1 cellular context compared by ENCODE assay signal in genomic region chr22:30506507-30506968, GRCh38.
TF ChIP-seq lines count a peak whose summit lies in the region.

No MANE protein-coding gene starts in this region.

TF ChIP-seq in K562, 482 proteins besides CTCF, POLR2A, EP300 and RAD21 (continued from another document and continues in another):
- TF ChIP-seq RBBP5 (IDR thresholded peaks at IDR 0.05; ENCODE audit: borderline replicate concordance, insufficient read depth, low read length, poor library complexity, severe bottlenecking) (peak; percentile 29), PML (IDR thresholded peaks at IDR 0.05; ENCODE audit: low read length) (peak; percentile 43; the same call in 1 of the 2 replicates), ZNF316 (IDR thresholded peaks at IDR 0.05) (peak; percentile 41; the same call in 1 of the 2 replicates), DPF2 (IDR thresholded peaks at IDR 0.05) (peak; percentile 85), NR2C2 (CRISPR knock-in tag; IDR thresholded peaks at IDR 0.05) (no peak), NR2C2 (tag; IDR thresholded peaks at IDR 0.05) (0 out of 2 replicates have a peak, but pooled peaks have one; percentile 36), ZNF239 (CRISPR knock-in tag; IDR thresholded peaks at IDR 0.05) (no peak), ZBTB8A (IDR thresholded peaks at IDR 0.05; ENCODE audit: partially characterized antibody) (no peak), MNT (conservative IDR thresholded peaks at IDR 0.05) (0 out of 4 replicates have a peak, but pooled peaks of 1 of the 2 experiments have one; percentile 28), ATF7 (IDR thresholded peaks at IDR 0.05) (no peak), FOXJ3 (CRISPR knock-in tag; IDR thresholded peaks at IDR 0.05) (no peak), BHLHE40 (IDR thresholded peaks at IDR 0.05; ENCODE audit: low read length) (peak; percentile 78), TRIM24 (IDR thresholded peaks at IDR 0.05) (peak; percentile 68 to 74; a peak in 3 of 4 replicates), POLR2AphosphoS5 (IDR thresholded peaks at IDR 0.05; ENCODE audit: control insufficient read depth, insufficient read depth, low read depth, low read length) (peak; percentile 52; the same call in 1 of the 2 replicates), MEIS2 (IDR thresholded peaks at IDR 0.05; ENCODE audit: partially characterized antibody) (peak; percentile 79), ESRRA (IDR thresholded peaks at IDR 0.05; ENCODE audit: borderline replicate concordance, low read depth) (peak; percentile 97), CXXC5 (CRISPR knock-in tag; IDR thresholded peaks at IDR 0.05) (peak; percentile 80), ZNF766 (CRISPR knock-in tag; conservative IDR thresholded peaks at IDR 0.05) (peak; percentile 57; the same call in 1 of the 2 replicates), CBFA2T3 (IDR thresholded peaks at IDR 0.05) (peak; percentile 86), NR4A1 (CRISPR knock-in tag; IDR thresholded peaks at IDR 0.05) (no peak), NR4A1 (tag; IDR thresholded peaks at IDR 0.05) (0 out of 2 replicates have a peak, but pooled peaks have one; percentile 44), ARID1B (IDR thresholded peaks at IDR 0.05) (peak; percentile 87), NFIC (IDR thresholded peaks at IDR 0.05) (peak; percentile 79), ZNF592 (IDR thresholded peaks at IDR 0.05) (peak; percentile 79), SMARCA4 (IDR thresholded peaks at IDR 0.05) (peak; percentile 67), EP400 (IDR thresholded peaks at IDR 0.05) (0 out of 2 replicates have a peak, but pooled peaks have one; percentile 21), PHF21A (IDR thresholded peaks at IDR 0.05; ENCODE audit: borderline replicate concordance, low read depth) (no peak), L3MBTL2 (IDR thresholded peaks at IDR 0.05) (peak; percentile 38; the same call in 1 of the 2 replicates), DACH1 (IDR thresholded peaks at IDR 0.05; ENCODE audit: partially characterized antibody) (no peak), KLF16 (IDR thresholded peaks at IDR 0.05) (peak; percentile 36; the same call in 1 of the 2 replicates), C11orf30 (IDR thresholded peaks at IDR 0.05; ENCODE audit: low read depth) (peak; percentile 28), LEF1 (IDR thresholded peaks at IDR 0.05) (peak; percentile 35; the same call in 1 of the 2 replicates), ARID3A (IDR thresholded peaks at IDR 0.05; ENCODE audit: borderline replicate concordance, low read depth, low read length) (no peak), NR2C1 (IDR thresholded peaks at IDR 0.05) (0 out of 2 replicates have a peak, but pooled peaks have one; percentile 32), NR2C1 (tag; IDR thresholded peaks at IDR 0.05) (no peak), PKNOX1 (IDR thresholded peaks at IDR 0.05) (peak; percentile 83), MTA2 (IDR thresholded peaks at IDR 0.05; ENCODE audit: low read depth) (peak; percentile 64; the same call in 1 of the 2 replicates), GATA2 (CRISPR knock-in tag; IDR thresholded peaks at IDR 0.05) (peak; percentile 53; the same call in 1 of the 2 replicates), NCOA1 (IDR thresholded peaks at IDR 0.05; ENCODE audit: low read depth) (no peak), SOX6 (IDR thresholded peaks at IDR 0.05) (0 out of 2 replicates have a peak, but pooled peaks have one; percentile 17), NCOR1 (IDR thresholded peaks at IDR 0.05) (peak; percentile 72), RB1 (IDR thresholded peaks at IDR 0.05; ENCODE audit: low read depth) (no peak), TCF3 (CRISPR knock-in tag; IDR thresholded peaks at IDR 0.05) (peak; percentile 84), MTA3 (IDR thresholded peaks at IDR 0.05; ENCODE audit: borderline replicate concordance) (0 out of 2 replicates have a peak, but pooled peaks have one; percentile 27), ZFP36 (IDR thresholded peaks at IDR 0.05; ENCODE audit: low read depth, low read length, partially characterized antibody) (peak; percentile 17), CBFA2T2 (conservative IDR thresholded peaks at IDR 0.05) (peak; percentile 68), ZNF830 (CRISPR knock-in tag; IDR thresholded peaks at IDR 0.05) (no peak), TEAD4 (IDR thresholded peaks at IDR 0.05; ENCODE audit: low read length) (peak; percentile 80), TEAD4 (CRISPR knock-in tag; IDR thresholded peaks at IDR 0.05; ENCODE audit: borderline replicate concordance) (no peak), TAL1 (IDR thresholded peaks at IDR 0.05) (peak; percentile 81), BRF1 (IDR thresholded peaks at IDR 0.05; ENCODE audit: borderline replicate concordance, extremely low read depth, insufficient read length) (no peak)
- TF ChIP-seq, protein P1, sequence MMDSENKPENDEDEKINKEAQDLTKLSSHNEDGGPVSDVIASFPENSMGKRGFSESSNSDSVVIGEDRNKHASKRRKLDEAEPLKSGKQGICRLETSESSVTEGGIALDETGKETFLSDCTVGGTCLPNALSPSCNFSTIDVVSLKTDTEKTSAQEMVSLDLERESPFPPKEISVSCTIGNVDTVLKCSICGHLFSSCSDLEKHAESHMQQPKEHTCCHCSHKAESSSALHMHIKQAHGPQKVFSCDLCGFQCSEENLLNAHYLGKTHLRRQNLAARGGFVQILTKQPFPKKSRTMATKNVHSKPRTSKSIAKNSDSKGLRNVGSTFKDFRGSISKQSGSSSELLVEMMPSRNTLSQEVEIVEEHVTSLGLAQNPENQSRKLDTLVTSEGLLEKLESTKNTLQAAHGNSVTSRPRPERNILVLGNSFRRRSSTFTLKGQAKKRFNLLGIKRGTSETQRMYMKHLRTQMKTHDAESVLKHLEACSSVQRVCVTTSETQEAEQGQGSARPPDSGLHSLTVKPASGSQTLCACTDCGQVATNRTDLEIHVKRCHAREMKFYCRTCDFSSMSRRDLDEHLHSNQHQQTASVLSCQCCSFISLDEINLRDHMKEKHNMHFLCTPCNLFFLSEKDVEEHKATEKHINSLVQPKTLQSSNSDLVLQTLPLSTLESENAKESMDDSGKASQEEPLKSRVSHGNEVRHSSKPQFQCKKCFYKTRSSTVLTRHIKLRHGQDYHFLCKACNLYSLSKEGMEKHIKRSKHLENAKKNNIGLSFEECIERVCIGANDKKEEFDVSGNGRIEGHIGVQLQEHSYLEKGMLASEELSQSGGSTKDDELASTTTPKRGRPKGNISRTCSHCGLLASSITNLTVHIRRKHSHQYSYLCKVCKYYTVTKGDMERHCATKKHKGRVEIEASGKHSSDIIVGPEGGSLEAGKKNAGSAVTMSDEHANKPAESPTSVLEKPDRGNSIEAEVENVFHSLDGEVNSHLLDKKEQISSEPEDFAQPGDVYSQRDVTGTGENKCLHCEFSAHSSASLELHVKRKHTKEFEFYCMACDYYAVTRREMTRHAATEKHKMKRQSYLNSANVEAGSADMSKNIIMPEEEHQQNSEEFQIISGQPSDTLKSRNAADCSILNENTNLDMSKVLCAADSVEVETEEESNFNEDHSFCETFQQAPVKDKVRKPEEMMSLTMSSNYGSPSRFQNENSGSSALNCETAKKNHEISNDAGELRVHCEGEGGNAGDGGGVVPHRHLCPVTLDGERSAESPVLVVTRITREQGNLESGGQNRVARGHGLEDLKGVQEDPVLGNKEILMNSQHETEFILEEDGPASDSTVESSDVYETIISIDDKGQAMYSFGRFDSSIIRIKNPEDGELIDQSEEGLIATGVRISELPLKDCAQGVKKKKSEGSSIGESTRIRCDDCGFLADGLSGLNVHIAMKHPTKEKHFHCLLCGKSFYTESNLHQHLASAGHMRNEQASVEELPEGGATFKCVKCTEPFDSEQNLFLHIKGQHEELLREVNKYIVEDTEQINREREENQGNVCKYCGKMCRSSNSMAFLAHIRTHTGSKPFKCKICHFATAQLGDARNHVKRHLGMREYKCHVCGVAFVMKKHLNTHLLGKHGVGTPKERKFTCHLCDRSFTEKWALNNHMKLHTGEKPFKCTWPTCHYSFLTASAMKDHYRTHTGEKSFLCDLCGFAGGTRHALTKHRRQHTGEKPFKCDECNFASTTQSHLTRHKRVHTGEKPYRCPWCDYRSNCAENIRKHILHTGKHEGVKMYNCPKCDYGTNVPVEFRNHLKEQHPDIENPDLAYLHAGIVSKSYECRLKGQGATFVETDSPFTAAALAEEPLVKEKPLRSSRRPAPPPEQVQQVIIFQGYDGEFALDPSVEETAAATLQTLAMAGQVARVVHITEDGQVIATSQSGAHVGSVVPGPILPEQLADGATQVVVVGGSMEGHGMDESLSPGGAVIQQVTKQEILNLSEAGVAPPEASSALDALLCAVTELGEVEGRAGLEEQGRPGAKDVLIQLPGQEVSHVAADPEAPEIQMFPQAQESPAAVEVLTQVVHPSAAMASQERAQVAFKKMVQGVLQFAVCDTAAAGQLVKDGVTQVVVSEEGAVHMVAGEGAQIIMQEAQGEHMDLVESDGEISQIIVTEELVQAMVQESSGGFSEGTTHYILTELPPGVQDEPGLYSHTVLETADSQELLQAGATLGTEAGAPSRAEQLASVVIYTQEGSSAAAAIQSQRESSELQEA (IDR thresholded peaks at IDR 0.05; ENCODE audit: low read depth) = no peak
- TF ChIP-seq, protein P2, sequence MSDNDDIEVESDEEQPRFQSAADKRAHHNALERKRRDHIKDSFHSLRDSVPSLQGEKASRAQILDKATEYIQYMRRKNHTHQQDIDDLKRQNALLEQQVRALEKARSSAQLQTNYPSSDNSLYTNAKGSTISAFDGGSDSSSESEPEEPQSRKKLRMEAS (CRISPR knock-in tag; IDR thresholded peaks at IDR 0.05) = 0 out of 2 replicates have a peak, but pooled peaks have one; percentile 16
